ENCODE assay signal across 12 cellular contexts in genomic region chr12:2264622-2265306, GRCh38.
DNase-seq lines count a peak whose midpoint lies in the region; ATAC-seq lines count a peak whose summit lies in the region.
"Had no signal": no experiment of that assay in that cellular context is flagged by ENCODE, and none has a peak within 500 bp of the region (broad histone marks: within the 10 kb centered on the region; RNA-seq: fewer than 3 reads in every experiment).

No MANE protein-coding gene starts in this region.

- H3K4me3 ChIP-seq in aorta (ENCODE audit: low read length in 2 of 2), result no peak overlapping the region

- H3K4me1 ChIP-seq in aorta (ENCODE audit: control insufficient read depth in 1 of 2, insufficient read depth in 2 of 2, low read length in 2 of 2), result peaks cover 8 to 10% of the 10 kb centered on the region in 2 donors

- H3K27me3 Mint-ChIP-seq in activated naive CD4-positive, alpha-beta T cell treated with anti-CD3 and anti-CD28 coated beads, Interleukin-2, amount 10 ng/mL, durations not matched to agents 7 days and 5 days, result peaks cover 3% of the 10 kb centered on the region

- no peaks in the 10 kb centered on the region for H3K36me3 Mint-ChIP-seq in activated naive CD4-positive, alpha-beta T cell treated with anti-CD3 and anti-CD28 coated beads, Interleukin-2, amount 10 ng/mL, durations not matched to agents 7 days and 5 days

- no peaks in the 10 kb centered on the region for H3K27me3 ChIP-seq in aorta (ENCODE audit: control insufficient read depth in 1 of 2, insufficient read depth in 2 of 2, low read length in 1 of 2)

- no peaks in the 10 kb centered on the region for H3K4me1 Mint-ChIP-seq in activated naive CD4-positive, alpha-beta T cell treated with anti-CD3 and anti-CD28 coated beads, Interleukin-2, amount 10 ng/mL, durations not matched to agents 7 days and 5 days
- H3K4me1 Mint-ChIP-seq: central memory CD8-positive, alpha-beta T cell had no signal

- peak overlapping the region; percentile 3 to 91 for H3K27ac ChIP-seq in aorta (ENCODE audit: low read depth in 1 of 2, low read length in 2 of 2)
- H3K27ac ChIP-seq: 22Rv1 had no signal

- no peak overlapping the region for H3K4me3 Mint-ChIP-seq in activated naive CD4-positive, alpha-beta T cell treated with anti-CD3 and anti-CD28 coated beads, Interleukin-2, amount 10 ng/mL, durations not matched to agents 7 days and 5 days
- H3K4me3 Mint-ChIP-seq: central memory CD8-positive, alpha-beta T cell had no signal

- 4 to 8% methylated on average over 8 of the region's 8 CpGs for WGBS in aorta, 2 donors

- intact Hi-C loops in aorta (cut with DNase I), result loop anchor here (5.0 kb wide), 4 partner anchors 82 to 212 kb away; partner anchors contain the start of gene CACNA1C (in 1 of the 2)

- no peaks in the 10 kb centered on the region for H3K9me3 ChIP-seq in aorta (ENCODE audit: control insufficient read depth, low read length)

- CTCF ChIA-PET in activated naive CD4-positive, alpha-beta T cell treated with anti-CD3 and anti-CD28 coated beads, Interleukin-2, amount 10 ng/mL, durations not matched to agents 7 days and 5 days (lab: Charles Lee), result no interaction called here

- no peak for DNase-seq in activated naive CD4-positive, alpha-beta T cell treated with anti-CD3 and anti-CD28 coated beads, Interleukin-2, amount 10 ng/mL, durations not matched to agents 7 days and 5 days
- DNase-seq in activated naive CD4-positive, alpha-beta T cell treated with Interleukin-2 at 50 U/mL for 16 hours, result no peak
- DNase-seq in fibroblast of gingiva (ENCODE audit: low read depth), result peak; percentile 98
- DNase-seq in myocyte (ENCODE audit: low read depth), result peak; percentile 49
- DNase-seq in aorta, result no peak
- no peak for DNase-seq in NCI-H1694 (lab: John Stamatoyannopoulos, UW)
- DNase-seq in activated CD4-positive, alpha-beta T cell treated with anti-CD3 and anti-CD28 coated beads, Interleukin-2, amount 50 U/mL, for 48 hours, result no peak
- DNase-seq: NCI-H1436, SIG-M5 had no signal

- no peaks in the 10 kb centered on the region for H3K36me3 ChIP-seq in aorta (ENCODE audit: control insufficient read depth in 1 of 2, insufficient read depth in 2 of 2, low read length in 1 of 2)

- peak overlapping the region; percentile 7 for H3K27ac Mint-ChIP-seq in activated naive CD4-positive, alpha-beta T cell treated with anti-CD3 and anti-CD28 coated beads, Interleukin-2, amount 10 ng/mL, durations not matched to agents 7 days and 5 days

- H3K9me3 Mint-ChIP-seq in activated naive CD4-positive, alpha-beta T cell treated with anti-CD3 and anti-CD28 coated beads, Interleukin-2, amount 10 ng/mL, durations not matched to agents 7 days and 5 days, result no peaks in the 10 kb centered on the region
- H3K9me3 Mint-ChIP-seq: central memory CD8-positive, alpha-beta T cell had no signal

- ATAC-seq in aorta (ENCODE audit: low FRiP score) (peak; percentile 61), HG02970 (IDR thresholded peaks at IDR 0.05; ENCODE audit: low FRiP score, unreplicated experiment) (no peak)

Comparison
In these comparisons a context has a peak if more than half of its experiments do, and no peak if none do; other contexts are left out.
1. DNase-seq: peak in fibroblast of gingiva (single experiment) and myocyte (single experiment); none in activated naive CD4-positive, alpha-beta T cell treated with anti-CD3 and anti-CD28 coated beads, Interleukin-2, amount 10 ng/mL, durations not matched to agents 7 days and 5 days (single experiment), activated naive CD4-positive, alpha-beta T cell treated with Interleukin-2 at 50 U/mL for 16 hours (single experiment), aorta (0 of 2), NCI-H1694 (single experiment) and activated CD4-positive, alpha-beta T cell treated with anti-CD3 and anti-CD28 coated beads, Interleukin-2, amount 50 U/mL, for 48 hours (0 of 2).